ENCODE assay signal across 15 cellular contexts in the genomic region with DNA sequence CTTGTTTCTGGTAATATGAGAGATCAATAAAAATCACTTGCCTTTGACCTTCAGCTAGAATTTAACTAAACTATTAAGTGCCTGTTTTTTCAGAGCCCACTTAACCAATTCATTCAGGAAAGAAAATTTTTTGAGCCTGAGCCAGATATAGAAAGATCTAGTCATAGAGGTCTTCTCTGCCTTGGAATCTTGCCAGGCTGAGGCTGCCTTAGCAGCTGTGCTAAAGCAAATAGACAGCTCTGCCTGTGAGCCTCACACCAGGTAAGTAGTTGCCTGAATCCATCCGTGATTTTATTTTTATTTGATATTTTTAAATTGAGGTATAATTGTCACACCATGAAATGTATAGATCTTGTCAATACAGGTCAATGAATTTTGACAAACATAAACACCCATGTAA. TPM values are rescaled to one million over a fixed set of nuclear protein-coding genes. Genes with fewer than 3 reads are reported as not detected.
A peak's percentile ranks its signal among the peaks of the same experiment; 100 is the strongest.
DNase-seq lines count a peak whose midpoint lies in the region; TF ChIP-seq lines count a peak whose summit lies in the region.
"Had no signal": no experiment of that assay in that cellular context is flagged by ENCODE, and none has a peak within 500 bp of the region (broad histone marks: within the 10 kb centered on the region; RNA-seq: fewer than 3 reads in every experiment).

No MANE protein-coding gene starts in this region.

- DNase-seq in A673 (ENCODE audit: low spot score) = peak; percentile 26
- peak; percentile 19 for DNase-seq in NAMALWA (ENCODE audit: low spot score)
- peak; percentile 26 for DNase-seq in NCI-H2107 (lab: John Stamatoyannopoulos, UW)
- DNase-seq in NCI-H774 (lab: John Stamatoyannopoulos, UW) = peak; percentile 44
- DNase-seq in SW480 (ENCODE audit: low spot score) = no peak
- no peak for DNase-seq in D341Med (ENCODE audit: low spot score)
- DNase-seq in NCI-H526 treated with DMSO at 0.1 percent for 48 hours (lab: John Stamatoyannopoulos, UW) = no peak
- DNase-seq in C1 segment of cervical spinal cord (lab: John Stamatoyannopoulos, UW) = no peak
- DNase-seq: activated effector memory CD4-positive, alpha-beta T cell treated with anti-CD3 and anti-CD28 coated beads, Interleukin-2, amount 50 U/mL, for 16 hours; cerebellar nuclear complex; GDM1; GM23248 had no signal

- CTCF ChIA-PET in A673 (lab: Charles Lee) = no interaction called here

- TF ChIP-seq CTCF in A673 (conservative IDR thresholded peaks at IDR 0.05; ENCODE audit: low read depth, low read length) = no peak

- POLR2A ChIA-PET in A673 (lab: Charles Lee; ENCODE audit: low non-redundant PET) = no interaction called here

- intact Hi-C loops in A673 (cut with micrococcal nuclease; ENCODE audit: unreplicated experiment) = no loop called here

- H3K27ac ChIP-seq in A673 (ENCODE audit: low read depth, low read length, poor library complexity, severe bottlenecking) = no peak overlapping the region
- H3K27ac ChIP-seq: GM23248, KMS-11 had no signal

- peaks cover 9% of the 10 kb centered on the region for H3K27me3 ChIP-seq in A673 (replicated peaks; ENCODE audit: insufficient read depth, low read depth, low read length, poor library complexity)

- no peak overlapping the region for H3K4me3 ChIP-seq in A673 (ENCODE audit: low read depth, low read length, poor library complexity, severe bottlenecking)
- H3K4me3 ChIP-seq: GM23248 had no signal

- no peaks in the 10 kb centered on the region for H3K9me3 ChIP-seq in A673 (ENCODE audit: low read depth, low read length, poor library complexity, severe bottlenecking)

- no TSS peak for BruUV-seq in A673 (replicated peaks; lab: Mats Ljungman, UMichigan)

- H3K4me1 ChIP-seq in A673 (ENCODE audit: insufficient read depth, low read length, poor library complexity, severe bottlenecking) = no peaks in the 10 kb centered on the region

- no peaks in the 10 kb centered on the region for H3K36me3 ChIP-seq in A673 (ENCODE audit: insufficient read depth, low read length, poor library complexity, severe bottlenecking)

RNA-seq across cellular contexts. Expression of a gene that starts 27.4 kb away (rescaled TPM):
- 0.41 and 0.70 TPM in 2 replicates for total RNA-seq in A673 (2021)
- total RNA-seq: A172, GM23248 had no signal

RNA-seq across cellular contexts. Expression of a gene that starts 36.1 kb away (rescaled TPM):
- 32.7 and 33.8 TPM in 2 replicates for total RNA-seq in A673 (2021)
- total RNA-seq: neural crest cell had no signal

RNA-seq across cellular contexts. Expression of a gene that starts 43.2 kb away (rescaled TPM):
- total RNA-seq in A673 (2021) = 0.58 and 0.72 TPM in 2 replicates
- total RNA-seq: A172, neural crest cell had no signal

RNA-seq across cellular contexts. Expression of a gene that starts 50.7 kb away (rescaled TPM):
- 107 and 123 TPM in 2 replicates for total RNA-seq in A673 (2021)
- total RNA-seq: neural crest cell had no signal

RNA-seq across cellular contexts. Expression of a gene that starts 54.3 kb away (rescaled TPM):
- total RNA-seq in A673 (2021) = 42.5 and 46.6 TPM in 2 replicates

Comparison
In these comparisons a context has a peak if more than half of its experiments do, and no peak if none do; other contexts are left out.
1. DNase-seq: peak in A673 (single experiment), NAMALWA (single experiment), NCI-H2107 (single experiment) and NCI-H774 (single experiment); none in SW480 (single experiment), D341Med (single experiment), NCI-H526 treated with DMSO at 0.1 percent for 48 hours (single experiment) and C1 segment of cervical spinal cord (0 of 14).